In genomic region chr16:57578521-57579360, GRCh38 we compare ENCODE assay signal across 14 cellular contexts. TPM values are rescaled to one million over a fixed set of nuclear protein-coding genes. Genes with fewer than 3 reads are reported as not detected.
DNase-seq lines count a peak whose midpoint lies in the region; ATAC-seq and TF ChIP-seq lines count a peak whose summit lies in the region.
"Had no signal": no experiment of that assay in that cellular context is flagged by ENCODE, and none has a peak within 500 bp of the region (broad histone marks: within the 10 kb centered on the region; RNA-seq: fewer than 3 reads in every experiment).

No MANE protein-coding gene starts in this region.

- H4K20me1 ChIP-seq in DND-41 (ENCODE audit: insufficient read depth, low read length) = no peaks in the 10 kb centered on the region

- TF ChIP-seq CTCF in DND-41 (IDR thresholded peaks at IDR 0.05; ENCODE audit: borderline replicate concordance, extremely low read depth, low read length, poor library complexity, severe bottlenecking) = no peak
- TF ChIP-seq CTCF in activated CD8-positive, alpha-beta T cell treated with anti-CD3 and anti-CD28 coated beads for 36 hours (IDR thresholded peaks at IDR 0.05) = no peak

- H3K36me3 Mint-ChIP-seq in activated CD8-positive, alpha-beta T cell treated with anti-CD3 and anti-CD28 coated beads for 36 hours (ENCODE audit: low read depth) = no peaks in the 10 kb centered on the region
- peaks cover 6% of the 10 kb centered on the region for H3K36me3 Mint-ChIP-seq in memory B cell

- peak overlapping the region; percentile 41 for H3K4me2 ChIP-seq in DND-41 (ENCODE audit: insufficient read depth, low read length)
- H3K4me2 ChIP-seq: KMS-11 had no signal

- ATAC-seq in DND-41 (ENCODE audit: insufficient read depth, low read depth) = no peak
- no peak for ATAC-seq in activated CD8-positive, alpha-beta T cell treated with anti-CD3 and anti-CD28 coated beads for 36 hours
- ATAC-seq in memory B cell (ENCODE audit: low read depth) = no peak
- ATAC-seq in HG02678 (IDR thresholded peaks at IDR 0.05; ENCODE audit: unreplicated experiment) = no peak

- DNase-seq in AG20443 (ENCODE audit: low spot score) = peak; percentile 7
- peak; percentile 19 for DNase-seq in DND-41
- DNase-seq in activated CD8-positive, alpha-beta T cell treated with anti-CD3 and anti-CD28 coated beads for 36 hours = peak; percentile 40
- no peak for DNase-seq in memory B cell (ENCODE audit: low spot score in 2 of 2)
- no peak for DNase-seq in NCI-H774 (lab: John Stamatoyannopoulos, UW)
- DNase-seq in NCI-H187 (lab: John Stamatoyannopoulos, UW) = no peak
- no peak for DNase-seq in HAP-1 (ENCODE audit: low spot score in 2 of 2)
- DNase-seq: HCEC 1CT, NCI-H345, occipital lobe had no signal

- no peaks in the 10 kb centered on the region for H3K9me3 Mint-ChIP-seq in activated CD8-positive, alpha-beta T cell treated with anti-CD3 and anti-CD28 coated beads for 36 hours
- peaks cover 4% of the 10 kb centered on the region for H3K9me3 Mint-ChIP-seq in memory B cell
- H3K9me3 Mint-ChIP-seq: dendritic cell treated with granulocyte-macrophage colony-stimulating factor and Interleukin-4, amounts not matched to agents 40 ng/mL and 50 ng/mL, for 4 days had no signal

- in situ Hi-C loops in HAP-1 (cut with MboI; ENCODE audit: low sequenced_read_pairs) = no loop called here

- H3K4me3 Mint-ChIP-seq in activated CD8-positive, alpha-beta T cell treated with anti-CD3 and anti-CD28 coated beads for 36 hours = peak overlapping the region; percentile 17
- no peak overlapping the region for H3K4me3 Mint-ChIP-seq in memory B cell
- H3K4me3 Mint-ChIP-seq: dendritic cell treated with granulocyte-macrophage colony-stimulating factor and Interleukin-4, amounts not matched to agents 40 ng/mL and 50 ng/mL, for 4 days had no signal

- H3K36me3 ChIP-seq in DND-41 (ENCODE audit: insufficient read depth, low read length) = no peaks in the 10 kb centered on the region
- no peaks in the 10 kb centered on the region for H3K36me3 ChIP-seq in HAP-1 (replicated peaks)

- H3K9ac ChIP-seq in DND-41 (ENCODE audit: low read depth, low read length) = peak overlapping the region; percentile 32; the same call in 1 of the 2 replicates
- H3K9ac ChIP-seq: KMS-11 had no signal

- no peaks in the 10 kb centered on the region for H3K27me3 ChIP-seq in DND-41 (ENCODE audit: insufficient read depth, low read length, poor library complexity)
- peaks cover 3% of the 10 kb centered on the region; the same call in 1 of the 2 replicates for H3K27me3 ChIP-seq in HAP-1 (ENCODE audit: low read depth)

- H3K9me3 ChIP-seq in DND-41 (ENCODE audit: insufficient read depth, low read length, severe bottlenecking) (no peaks in the 10 kb centered on the region), HAP-1 (no peaks in the 10 kb centered on the region)

- CTCF ChIA-PET in activated CD8-positive, alpha-beta T cell treated with anti-CD3 and anti-CD28 coated beads for 36 hours (lab: Charles Lee) = interaction anchor here (0.8 to 9.6 kb wide), 11 partner anchors 11 to 158 kb away, joined by 3 to 265 read pairs (median 15); partner anchors contain the start of genes ADGRG5 and KATNB1

- no peaks in the 10 kb centered on the region for H3K79me2 ChIP-seq in DND-41 (ENCODE audit: insufficient read depth, low read length)

- H3K27ac Mint-ChIP-seq in activated CD8-positive, alpha-beta T cell treated with anti-CD3 and anti-CD28 coated beads for 36 hours = peak overlapping the region; percentile 88
- peak overlapping the region; percentile 15 for H3K27ac Mint-ChIP-seq in memory B cell
- H3K27ac Mint-ChIP-seq: dendritic cell treated with granulocyte-macrophage colony-stimulating factor and Interleukin-4, amounts not matched to agents 40 ng/mL and 50 ng/mL, for 4 days had no signal

- H3K4me1 ChIP-seq in DND-41 (ENCODE audit: insufficient read depth, low read length) (peaks cover 36% of the 10 kb centered on the region), HAP-1 (no peaks in the 10 kb centered on the region)

- peak overlapping the region; percentile 81 for H3K27ac ChIP-seq in DND-41 (ENCODE audit: low read length)
- H3K27ac ChIP-seq: KMS-11, VCaP had no signal

- peak overlapping the region; percentile 43; the same call in 1 of the 2 replicates for H2AFZ ChIP-seq in DND-41 (ENCODE audit: low read depth, low read length)

- no peak overlapping the region; a peak in 1 of 4 replicates for H3K4me3 ChIP-seq in DND-41 (ENCODE audit: low read depth in 1 of 2, low read length in 2 of 2)
- H3K4me3 ChIP-seq in HAP-1 = no peak overlapping the region

- POLR2A ChIA-PET in activated CD8-positive, alpha-beta T cell treated with anti-CD3 and anti-CD28 coated beads for 36 hours (lab: Charles Lee) = interaction anchor here (0.5 to 5.8 kb wide), 10 partner anchors 9 to 86 kb away, joined by 3 to 48 read pairs (median 4); no protein-coding TSS in a partner anchor

- intact Hi-C loops in activated CD8-positive, alpha-beta T cell treated with anti-CD3 and anti-CD28 coated beads for 36 hours (cut with micrococcal nuclease) = loop anchor here (10.0 kb wide), 1 partner anchor 146 kb away; no protein-coding TSS in a partner anchor

- peaks cover 44% of the 10 kb centered on the region for H3K4me1 Mint-ChIP-seq in activated CD8-positive, alpha-beta T cell treated with anti-CD3 and anti-CD28 coated beads for 36 hours (ENCODE audit: low read depth)
- H3K4me1 Mint-ChIP-seq in memory B cell = peaks cover 19% of the 10 kb centered on the region

- no peaks in the 10 kb centered on the region for H3K27me3 Mint-ChIP-seq in activated CD8-positive, alpha-beta T cell treated with anti-CD3 and anti-CD28 coated beads for 36 hours
- H3K27me3 Mint-ChIP-seq in memory B cell = no peaks in the 10 kb centered on the region

RNA-seq across cellular contexts. Expression of gene ADGRG5, which starts 36.3 kb away (rescaled TPM):
- 1 to 10 TPM; 4.8 to 5.5 TPM for total RNA-seq in activated CD8-positive, alpha-beta T cell treated with anti-CD3 and anti-CD28 coated beads for 36 hours
- total RNA-seq: occipital lobe had no signal

RNA-seq across cellular contexts. Expression of gene CCDC102A, which starts 42.4 kb away (rescaled TPM):
- total RNA-seq in activated CD8-positive, alpha-beta T cell treated with anti-CD3 and anti-CD28 coated beads for 36 hours = 1 to 10 TPM; 7.1 to 7.9 TPM

RNA-seq across cellular contexts. Expression of gene ADGRG1, which starts 49.7 kb away (rescaled TPM):
- total RNA-seq in activated CD8-positive, alpha-beta T cell treated with anti-CD3 and anti-CD28 coated beads for 36 hours = 1 to 10 TPM; 4.9 to 8.5 TPM

Comparison
In these comparisons a context has a peak if more than half of its experiments do, and no peak if none do; other contexts are left out.
1. DNase-seq: peak in AG20443 (single experiment), DND-41 (single experiment) and activated CD8-positive, alpha-beta T cell treated with anti-CD3 and anti-CD28 coated beads for 36 hours (single experiment); none in memory B cell (0 of 2), NCI-H774 (single experiment), NCI-H187 (0 of 2) and HAP-1 (0 of 2).